In genomic region chr1:174005032-174005431, GRCh38 we compare ENCODE assay signal across 9 cellular contexts. TPM values are rescaled to one million over a fixed set of nuclear protein-coding genes. Genes with fewer than 3 reads are reported as not detected.
DNase-seq lines count a peak whose midpoint lies in the region; ATAC-seq, FAIRE-seq and TF ChIP-seq lines count a peak whose summit lies in the region.
"Had no signal": no experiment of that assay in that cellular context is flagged by ENCODE, and none has a peak within 500 bp of the region (broad histone marks: within the 10 kb centered on the region; RNA-seq: fewer than 3 reads in every experiment).

No MANE protein-coding gene starts in this region.

- peak; percentile 27 for DNase-seq in GM12892 (ENCODE audit: insufficient read length)
- DNase-seq in MV-4-11 (lab: John Stamatoyannopoulos, UW): peak; percentile 61
- no peak for DNase-seq in left cardiac atrium
- DNase-seq in HuH-7.5 (ENCODE audit: low spot score): no peak
- DNase-seq in occipital lobe (lab: John Stamatoyannopoulos, UW): no peak
- DNase-seq in mesothelial cell of epicardium (ENCODE audit: low spot score in 2 of 2, unreplicated experiment in 2 of 2): no peak
- DNase-seq in esophagus muscularis mucosa (ENCODE audit: extremely low spot score): no peak

- H3K9me3 Mint-ChIP-seq in mesothelial cell of epicardium: peaks cover 6% of the 10 kb centered on the region

- no peak overlapping the region for H3K4me3 Mint-ChIP-seq in mesothelial cell of epicardium

- peaks cover 60 to 94% (median 85%) of the 10 kb centered on the region in 4 donors for H3K4me1 ChIP-seq in esophagus muscularis mucosa

- peaks cover 15% of the 10 kb centered on the region for H3K36me3 Mint-ChIP-seq in mesothelial cell of epicardium

- TF ChIP-seq CTCF in mesothelial cell of epicardium (IDR thresholded peaks at IDR 0.05; ENCODE audit: unreplicated experiment): no peak
- TF ChIP-seq CTCF in esophagus muscularis mucosa (IDR thresholded peaks at IDR 0.05): no peak

- intact Hi-C loops in left cardiac atrium (cut with DNase I): no loop called here
- intact Hi-C loops in esophagus muscularis mucosa (cut with DNase I): no loop called here

- no peaks in the 10 kb centered on the region for H3K9me3 ChIP-seq in esophagus muscularis mucosa

- peak overlapping the region in 1 of 4 donors; percentile 16 for H3K27ac ChIP-seq in esophagus muscularis mucosa (replicated peaks in 1 of 4)
- H3K27ac ChIP-seq: cardiac muscle cell had no signal

- no peak for TF ChIP-seq EP300 in esophagus muscularis mucosa (IDR thresholded peaks at IDR 0.05)

- H3K4me3 ChIP-seq in esophagus muscularis mucosa: no peak overlapping the region
- H3K4me3 ChIP-seq: cardiac muscle cell had no signal

- no peak for TF ChIP-seq POLR2A in GM12892 (IDR thresholded peaks at IDR 0.05; ENCODE audit: low read depth, low read length)
- no peak for TF ChIP-seq POLR2A in esophagus muscularis mucosa (IDR thresholded peaks at IDR 0.05; ENCODE audit: low read depth)

- peaks cover 31% of the 10 kb centered on the region for H3K4me1 Mint-ChIP-seq in mesothelial cell of epicardium

- peak; percentile 91 for ATAC-seq in GM21723 (IDR thresholded peaks at IDR 0.05; ENCODE audit: unreplicated experiment)
- peak; percentile 71 to 85 for ATAC-seq in left cardiac atrium

- WGBS in esophagus muscularis mucosa: 2% methylated on average over 2 of the region's 2 CpGs

- no peaks in the 10 kb centered on the region for H3K27me3 ChIP-seq in esophagus muscularis mucosa
- H3K27me3 ChIP-seq: cardiac muscle cell had no signal

- no peaks in the 10 kb centered on the region for H3K36me3 ChIP-seq in esophagus muscularis mucosa

- peak; percentile 86 for FAIRE-seq in GM12892 (lab: Jason Lieb, UNC)

- no peak overlapping the region for H3K27ac Mint-ChIP-seq in mesothelial cell of epicardium

- no peaks in the 10 kb centered on the region for H3K27me3 Mint-ChIP-seq in mesothelial cell of epicardium (ENCODE audit: low read depth)

RNA-seq across cellular contexts. Expression of gene RC3H1, which starts 17.1 kb away (rescaled TPM):
- 10.0 TPM for polyA plus RNA-seq in GM12892 (2012; ENCODE audit: missing spikeins)
- total RNA-seq in left cardiac atrium: 10 to 100 TPM; 21.1 to 21.9 TPM
- 36.7 TPM for total RNA-seq in occipital lobe
- 43.7 to 52.0 TPM (median 48.1 TPM) in 3 replicates for total RNA-seq in mesothelial cell of epicardium
- total RNA-seq in esophagus muscularis mucosa: 10 to 100 TPM; 35.7 to 43.8 (median 39.3) TPM

Comparison
In these comparisons a context has a peak if more than half of its experiments do, and no peak if none do; other contexts are left out.
1. DNase-seq: peak in GM12892 (single experiment) and MV-4-11 (single experiment); none in left cardiac atrium (single experiment), HuH-7.5 (single experiment), occipital lobe (single experiment), mesothelial cell of epicardium (0 of 2) and esophagus muscularis mucosa (single experiment).